Comparison of ENCODE assay signal across 22 cellular contexts in the genomic region with DNA sequence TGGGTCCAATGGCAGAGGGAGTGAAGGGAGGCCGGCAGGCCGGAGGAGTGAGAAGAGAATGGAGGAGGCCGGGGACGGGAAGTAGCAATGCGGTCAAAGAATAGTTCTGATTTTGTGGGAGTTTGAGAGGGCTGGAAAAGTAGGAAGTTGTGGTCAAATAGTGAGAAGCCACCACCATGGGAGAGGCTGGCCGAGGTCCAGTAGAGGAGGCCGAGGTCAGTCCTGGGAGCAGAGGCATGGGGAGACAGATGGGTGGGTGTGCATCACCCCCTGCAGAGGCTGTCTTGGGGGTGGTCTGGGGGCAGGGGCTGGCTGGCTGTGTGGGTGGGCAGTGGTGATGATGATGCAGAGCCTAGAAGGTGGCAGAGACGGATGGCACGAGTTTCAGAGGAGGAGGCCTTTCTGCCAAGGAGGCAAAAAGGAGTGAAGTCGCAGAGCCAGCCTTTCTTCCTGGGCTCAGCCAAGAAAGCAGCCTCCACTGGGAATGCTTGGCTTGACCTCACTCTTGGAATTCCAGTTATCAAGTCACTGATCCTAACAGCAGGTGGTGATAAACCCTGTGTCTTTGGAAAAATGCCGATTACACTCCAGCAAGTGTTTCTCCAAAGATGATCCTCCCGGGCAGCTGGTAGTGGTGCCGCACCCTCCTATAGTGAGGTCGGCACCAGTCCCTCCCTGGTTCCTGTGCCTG. TPM values are rescaled to one million over a fixed set of nuclear protein-coding genes. Genes with fewer than 3 reads are reported as not detected.
A peak's percentile ranks its signal among the peaks of the same experiment; 100 is the strongest.
DNase-seq lines count a peak whose midpoint lies in the region; ATAC-seq, FAIRE-seq and TF ChIP-seq lines count a peak whose summit lies in the region.
"Had no signal": no experiment of that assay in that cellular context is flagged by ENCODE, and none has a peak within 500 bp of the region (broad histone marks: within the 10 kb centered on the region; RNA-seq: fewer than 3 reads in every experiment).

No MANE protein-coding gene starts in this region.

- no peak overlapping the region for H3K4me3 ChIP-seq in astrocyte (ENCODE audit: insufficient read depth, low read depth, low read length)
- no peak overlapping the region for H3K4me3 ChIP-seq in lower lobe of right lung
- H3K4me3 ChIP-seq in upper lobe of right lung = no peak overlapping the region
- H3K4me3 ChIP-seq: adrenal gland, BLaER1, SJSA1, skin epidermis, tibial artery had no signal

- H3K27me3 Mint-ChIP-seq in astrocyte (ENCODE audit: low read depth, unreplicated experiment) (peaks cover 14% of the 10 kb centered on the region), T-cell (peaks cover 0 to 2% of the 10 kb centered on the region in 2 donors)
- H3K27me3 Mint-ChIP-seq in T-helper 2 cell treated with Interferon-gamma antibody and Interleukin-4, amounts not matched to agents 5 μg/mL and 100 μg/mL, for 36 hours (ENCODE audit: low read depth) = no peaks in the 10 kb centered on the region

- POLR2A ChIA-PET in T-cell (lab: Charles Lee) = no interaction called here

- ATAC-seq in lower lobe of right lung (peak; percentile 6 to 33), upper lobe of right lung (peak; percentile 75), T-cell (replicated peaks in 1 of 4) (no peak)
- ATAC-seq: natural killer cell; stimulated activated naive CD8-positive, alpha-beta T cell treated with anti-CD3 and anti-CD28 coated beads, Interleukin-15, Interleukin-2, amounts not matched to agents 100 U/mL and 50 U/mL, for 24 hours had no signal

- DNase-seq in NCI-H82 (lab: John Stamatoyannopoulos, UW) = peak; percentile 18
- DNase-seq in NCI-H82 treated with DMSO at 0.1 percent for 48 hours (lab: John Stamatoyannopoulos, UW; ENCODE audit: unreplicated experiment) = no peak
- DNase-seq in astrocyte (ENCODE audit: low read depth) = no peak
- no peak for DNase-seq in lower lobe of right lung
- no peak for DNase-seq in upper lobe of right lung
- DNase-seq in T-cell = no peak
- no peak for DNase-seq in T-helper 2 cell treated with Interferon-gamma antibody and Interleukin-4, amounts not matched to agents 5 μg/mL and 100 μg/mL, for 36 hours (ENCODE audit: low spot score)
- no peak for DNase-seq in DMS79 treated with DMSO at 0.1 percent for 48 hours (lab: John Stamatoyannopoulos, UW)
- DNase-seq: activated CD4-positive, alpha-beta T cell treated with anti-CD3 and anti-CD28 coated beads, Interleukin-2, amount 50 U/mL, for 4 hours; HCEC 1CT; kidney; natural killer cell; NCI-H146; stimulated activated naive CD8-positive, alpha-beta T cell treated with anti-CD3 and anti-CD28 coated beads, Interleukin-15, Interleukin-2, amounts not matched to agents 100 U/mL and 50 U/mL, for 24 hours; T-helper 2 cell; tibial artery had no signal

- TF ChIP-seq CTCF in astrocyte (IDR thresholded peaks at IDR 0.05; ENCODE audit: insufficient read depth, low read depth, low read length) (no peak), lower lobe of right lung (IDR thresholded peaks at IDR 0.05) (no peak), upper lobe of right lung (IDR thresholded peaks at IDR 0.05) (no peak)

- no peak overlapping the region for H3K9ac ChIP-seq in astrocyte (ENCODE audit: low read length)
- H3K9ac ChIP-seq: BLaER1 had no signal

- no peak overlapping the region for H3K4me3 Mint-ChIP-seq in astrocyte (ENCODE audit: unreplicated experiment)
- H3K4me3 Mint-ChIP-seq in T-cell = no peak overlapping the region
- no peak overlapping the region for H3K4me3 Mint-ChIP-seq in T-helper 2 cell treated with Interferon-gamma antibody and Interleukin-4, amounts not matched to agents 5 μg/mL and 100 μg/mL, for 36 hours
- H3K4me3 Mint-ChIP-seq: natural killer cell had no signal

- intact Hi-C loops in lower lobe of right lung (cut with DNase I) = no loop called here
- intact Hi-C loops in upper lobe of right lung (cut with DNase I) = no loop called here

- no peaks in the 10 kb centered on the region for H3K79me2 ChIP-seq in astrocyte (ENCODE audit: insufficient read depth, low read length)

- CTCF ChIA-PET in T-cell (lab: Charles Lee) = no interaction called here

- no peaks in the 10 kb centered on the region for H4K20me1 ChIP-seq in astrocyte (ENCODE audit: insufficient read depth, low read length)
- H4K20me1 ChIP-seq: BLaER1 had no signal

- no peak overlapping the region for H3K27ac ChIP-seq in astrocyte (ENCODE audit: low read depth, low read length)
- H3K27ac ChIP-seq in lower lobe of right lung = no peak overlapping the region
- no peak overlapping the region for H3K27ac ChIP-seq in upper lobe of right lung
- H3K27ac ChIP-seq: 22Rv1, adrenal gland, BLaER1, SJSA1, skin epidermis, tibial artery had no signal

- H3K27ac Mint-ChIP-seq in astrocyte (ENCODE audit: unreplicated experiment) (peak overlapping the region; percentile 47), T-cell (no peak overlapping the region)
- H3K27ac Mint-ChIP-seq in T-helper 2 cell treated with Interferon-gamma antibody and Interleukin-4, amounts not matched to agents 5 μg/mL and 100 μg/mL, for 36 hours = no peak overlapping the region
- H3K27ac Mint-ChIP-seq: natural killer cell had no signal

- H3K4me1 Mint-ChIP-seq in astrocyte (ENCODE audit: low read depth, unreplicated experiment) = peaks cover 12% of the 10 kb centered on the region
- H3K4me1 Mint-ChIP-seq in T-cell = no peaks in the 10 kb centered on the region
- H3K4me1 Mint-ChIP-seq in T-helper 2 cell treated with Interferon-gamma antibody and Interleukin-4, amounts not matched to agents 5 μg/mL and 100 μg/mL, for 36 hours (ENCODE audit: low read depth) = no peaks in the 10 kb centered on the region
- H3K4me1 Mint-ChIP-seq: natural killer cell had no signal

- H3K4me2 ChIP-seq in astrocyte (ENCODE audit: low read length) = peak overlapping the region; percentile 4
- H3K4me2 ChIP-seq: BLaER1 had no signal

- H3K9me3 ChIP-seq in astrocyte (ENCODE audit: insufficient read depth, low read depth, low read length) = no peaks in the 10 kb centered on the region
- no peaks in the 10 kb centered on the region for H3K9me3 ChIP-seq in lower lobe of right lung
- no peaks in the 10 kb centered on the region for H3K9me3 ChIP-seq in upper lobe of right lung
- H3K9me3 ChIP-seq: adrenal gland, BLaER1, SJSA1, tibial artery had no signal

- H3K9me3 Mint-ChIP-seq in astrocyte (ENCODE audit: unreplicated experiment) (peaks cover 5% of the 10 kb centered on the region), T-cell (no peaks in the 10 kb centered on the region)
- no peaks in the 10 kb centered on the region for H3K9me3 Mint-ChIP-seq in T-helper 2 cell treated with Interferon-gamma antibody and Interleukin-4, amounts not matched to agents 5 μg/mL and 100 μg/mL, for 36 hours
- H3K9me3 Mint-ChIP-seq: natural killer cell had no signal

- H3K36me3 Mint-ChIP-seq in astrocyte (ENCODE audit: low read depth, unreplicated experiment) = no peaks in the 10 kb centered on the region
- no peaks in the 10 kb centered on the region for H3K36me3 Mint-ChIP-seq in T-cell
- H3K36me3 Mint-ChIP-seq in T-helper 2 cell treated with Interferon-gamma antibody and Interleukin-4, amounts not matched to agents 5 μg/mL and 100 μg/mL, for 36 hours (ENCODE audit: low read depth) = no peaks in the 10 kb centered on the region
- H3K36me3 Mint-ChIP-seq: natural killer cell had no signal

- H3K4me1 ChIP-seq in astrocyte (ENCODE audit: insufficient read depth, low read length) = peaks cover 43% of the 10 kb centered on the region
- peaks cover 7% of the 10 kb centered on the region for H3K4me1 ChIP-seq in lower lobe of right lung
- peaks cover 7% of the 10 kb centered on the region for H3K4me1 ChIP-seq in upper lobe of right lung
- H3K4me1 ChIP-seq: adrenal gland, BLaER1, tibial artery had no signal

- no peak for FAIRE-seq in astrocyte (lab: Jason Lieb, UNC)
- FAIRE-seq: frontal cortex, kidney had no signal

- H2AFZ ChIP-seq in astrocyte (ENCODE audit: low read depth, low read length) = no peak overlapping the region

- H3K27me3 ChIP-seq in astrocyte (ENCODE audit: insufficient read depth, low read length) (no peaks in the 10 kb centered on the region), lower lobe of right lung (ENCODE audit: low read depth) (peaks cover under 1% of the 10 kb centered on the region), upper lobe of right lung (no peaks in the 10 kb centered on the region)
- H3K27me3 ChIP-seq: adrenal gland, BLaER1, SJSA1, tibial artery had no signal

- H3K36me3 ChIP-seq in astrocyte (ENCODE audit: insufficient read depth, low read length) (no peaks in the 10 kb centered on the region), lower lobe of right lung (no peaks in the 10 kb centered on the region), upper lobe of right lung (no peaks in the 10 kb centered on the region)
- H3K36me3 ChIP-seq: adrenal gland, BLaER1, SJSA1 had no signal

RNA-seq across cellular contexts. Expression of a gene that starts 57.3 kb away (rescaled TPM):
- total RNA-seq in astrocyte (2.7 and 3.5 TPM in 2 replicates), lower lobe of right lung (11.4 TPM), upper lobe of right lung (12.9 TPM), T-cell (under 1 TPM in 1 of 5 donors, not detected in 4; 0.18 TPM)
- total RNA-seq: natural killer cell had no signal

Comparison
In these comparisons a context has a peak if more than half of its experiments do, and no peak if none do; other contexts are left out.
1. ATAC-seq: peak in lower lobe of right lung (2 of 2) and upper lobe of right lung (single experiment); none in T-cell (0 of 4).